30 cellular contexts compared by ENCODE assay signal in genomic region chr11:69216609-69217008, GRCh38.
DNase-seq lines count a peak whose midpoint lies in the region; ATAC-seq and TF ChIP-seq lines count a peak whose summit lies in the region.
"Had no signal": no experiment of that assay in that cellular context is flagged by ENCODE, and none has a peak within 500 bp of the region (broad histone marks: within the 10 kb centered on the region; RNA-seq: fewer than 3 reads in every experiment).

No MANE protein-coding gene starts in this region.

- H3K18ac ChIP-seq in IMR-90 (ENCODE audit: low read depth, low read length) = no peak overlapping the region; the same call in 1 of the 2 replicates

- no peak for TF ChIP-seq RAD21 in IMR-90 (IDR thresholded peaks at IDR 0.05; ENCODE audit: low read length)

- H2BK120ac ChIP-seq in IMR-90 (ENCODE audit: low read depth, low read length) = peak overlapping the region; percentile 73

- H4K20me1 ChIP-seq in IMR-90 (ENCODE audit: insufficient read depth, low read length) = 0 out of 2 replicates have a peak, but pooled peaks cover 5% of the 10 kb centered on the region
- H4K20me1 ChIP-seq: BLaER1 treated with 17β-estradiol and CSF1 and Interleukin-3, amounts not matched to agents 10 nM and 100 nM had no signal

- H3K9me3 Mint-ChIP-seq in nephron progenitor cell = no peaks in the 10 kb centered on the region
- H3K9me3 Mint-ChIP-seq: activated CD8-positive, alpha-beta T cell treated with anti-CD3 and anti-CD28 coated beads for 36 hours; naive thymus-derived CD8-positive, alpha-beta T cell; stimulated activated naive CD8-positive, alpha-beta T cell treated with anti-CD3 and anti-CD28 coated beads, Interleukin-15, Interleukin-2, amounts not matched to agents 100 ng/mL and 50 ng/mL, for 24 hours; T-helper 2 cell treated with Interferon-gamma antibody and Interleukin-4, amounts not matched to agents 5 μg/mL and 100 μg/mL, for 36 hours had no signal

- H3K4me1 Mint-ChIP-seq in nephron progenitor cell = peaks cover 28% of the 10 kb centered on the region

- intact Hi-C loops in IMR-90 (cut with micrococcal nuclease) = loop anchor here (2.0 kb wide), 1 partner anchor 426 kb away; no protein-coding TSS in a partner anchor
- intact Hi-C loops in stomach (cut with DNase I; ENCODE audit: low total_unique reads) = no loop called here

- H3K27me3 ChIP-seq in IMR-90 (ENCODE audit: control insufficient read depth, insufficient read depth, low read length) (peaks cover 6% of the 10 kb centered on the region; the same call in 1 of the 2 replicates), stomach (peaks cover 0 to 25% (median 0%) of the 10 kb centered on the region in 3 donors)
- H3K27me3 ChIP-seq: ovary, thyroid gland had no signal

- H3K36me3 ChIP-seq in IMR-90 (ENCODE audit: control insufficient read depth, insufficient read depth, low read length) = no peaks in the 10 kb centered on the region
- no peaks in the 10 kb centered on the region for H3K36me3 ChIP-seq in stomach
- H3K36me3 ChIP-seq: BLaER1 treated with 17β-estradiol and CSF1 and Interleukin-3, amounts not matched to agents 10 nM and 100 nM; heart left ventricle; lower lobe of right lung; ovary; thyroid gland had no signal

- TF ChIP-seq EP300 in stomach (IDR thresholded peaks at IDR 0.05) = no peak

- WGBS in IMR-90 (ENCODE audit: extremely low coverage in 2 of 2, insufficient read length in 1 of 2), 2 experiments = 47% methylated on average over 3 of the region's 5 CpGs; no CpG with 5 or more reads in 1 of the 2 experiments
- WGBS in stomach, 5 donors = 85 to 92% (median 90%) methylated on average over 2 to 5 of the region's 5 CpGs

- H3K27ac Mint-ChIP-seq in nephron progenitor cell = no peak overlapping the region
- H3K27ac Mint-ChIP-seq: activated CD8-positive, alpha-beta T cell treated with anti-CD3 and anti-CD28 coated beads for 36 hours; naive thymus-derived CD8-positive, alpha-beta T cell; stimulated activated naive CD8-positive, alpha-beta T cell treated with anti-CD3 and anti-CD28 coated beads, Interleukin-15, Interleukin-2, amounts not matched to agents 100 ng/mL and 50 ng/mL, for 24 hours; T-helper 2 cell treated with Interferon-gamma antibody and Interleukin-4, amounts not matched to agents 5 μg/mL and 100 μg/mL, for 36 hours had no signal

- no TSS peak for BruUV-seq in IMR-90 (replicated peaks; lab: Mats Ljungman, UMichigan)

- H3K56ac ChIP-seq in IMR-90 (ENCODE audit: extremely low read depth, insufficient read depth, low read length) = no peak overlapping the region

- no peak overlapping the region for H3K9ac ChIP-seq in IMR-90 (ENCODE audit: low read depth, low read length)

- H3K36me3 Mint-ChIP-seq in nephron progenitor cell (ENCODE audit: low read depth) = no peaks in the 10 kb centered on the region
- H3K36me3 Mint-ChIP-seq: naive thymus-derived CD8-positive, alpha-beta T cell had no signal

- peak overlapping the region; percentile 16; the same call in 2 of the 3 replicates for H2BK15ac ChIP-seq in IMR-90 (ENCODE audit: low read depth, low read length)

- no peak for TF ChIP-seq CTCF in IMR-90 (conservative IDR thresholded peaks at IDR 0.05; ENCODE audit: low read depth, low read length)
- TF ChIP-seq CTCF in RWPE1 (conservative IDR thresholded peaks at IDR 0.05; ENCODE audit: low read depth) = no peak
- TF ChIP-seq CTCF in stomach (IDR thresholded peaks at IDR 0.05) = no peak
- TF ChIP-seq CTCF in nephron progenitor cell (IDR thresholded peaks at IDR 0.05) = no peak

- H2AFZ ChIP-seq in IMR-90 (replicated peaks; ENCODE audit: low read length, poor library complexity) = peak overlapping the region; percentile 29

- in situ Hi-C loops in IMR-90 (cut with MboI; ENCODE audit: low sequenced_read_pairs) = no loop called here

- H3K4me1 ChIP-seq in IMR-90 (ENCODE audit: control insufficient read depth, insufficient read depth, low read length) (peaks cover 15% of the 10 kb centered on the region), stomach (peaks cover 0 to 10% (median 4%) of the 10 kb centered on the region in 4 donors)
- H3K4me1 ChIP-seq: foreskin keratinocyte, lower lobe of right lung, thyroid gland had no signal

- dilution Hi-C loops in IMR-90 (cut with HindIII; ENCODE audit: low sequenced_read_pairs, unreplicated experiment) = no loop called here

- CTCF ChIA-PET in IMR-90 (lab: Yijun Ruan, JAX) = no interaction called here
- CTCF ChIA-PET in RWPE1 (lab: Yijun Ruan, JAX) = no interaction called here

- peak overlapping the region; percentile 67 for H4K91ac ChIP-seq in IMR-90 (ENCODE audit: insufficient read depth, low read depth, low read length)

- peak overlapping the region; percentile 6 to 70; a peak in 3 of 4 replicates for H4K8ac ChIP-seq in IMR-90 (ENCODE audit: low read depth in 2 of 2, low read length in 2 of 2)

- H3K14ac ChIP-seq in IMR-90 (replicated peaks; ENCODE audit: low read depth, low read length) = peak overlapping the region; percentile 33; the same call in 1 of the 2 replicates

- H3K4me2 ChIP-seq in IMR-90 (ENCODE audit: low read depth, low read length) = no peak overlapping the region
- H3K4me2 ChIP-seq: BLaER1 treated with 17β-estradiol and CSF1 and Interleukin-3, amounts not matched to agents 10 nM and 100 nM had no signal

- H2AK9ac ChIP-seq in IMR-90 (replicated peaks; ENCODE audit: low read depth, low read length, poor library complexity) = no peak overlapping the region

- H3K4me3 ChIP-seq in IMR-90 (ENCODE audit: insufficient read depth, low read depth, low read length) = no peak overlapping the region
- no peak overlapping the region for H3K4me3 ChIP-seq in stomach
- H3K4me3 ChIP-seq: BLaER1 treated with 17β-estradiol and CSF1 and Interleukin-3, amounts not matched to agents 10 nM and 100 nM; heart left ventricle; lower lobe of right lung; ovary; smooth muscle cell; thyroid gland had no signal

- POLR2A ChIA-PET in IMR-90 (lab: Charles Lee; ENCODE audit: unreplicated experiment) (no interaction called here), RWPE1 (lab: Yijun Ruan, JAX; ENCODE audit: low non-redundant PET) (no interaction called here)

- H3K23ac ChIP-seq in IMR-90 (ENCODE audit: low read depth, low read length) = no peak overlapping the region

- TF ChIP-seq POLR2A in IMR-90 (IDR thresholded peaks at IDR 0.05; ENCODE audit: low read depth, low read length) (no peak), stomach (IDR thresholded peaks at IDR 0.05) (no peak)

- DNase-seq in IMR-90 (peak; percentile 22), RWPE1 (ENCODE audit: low spot score) (no peak), islet precursor cell (peak; percentile 25), stomach (peak; percentile 8), dermis blood vessel endothelial cell (no peak), inferior parietal cortex (ENCODE audit: extremely low spot score) (no peak), nephron progenitor cell (no peak)
- DNase-seq: activated CD8-positive, alpha-beta T cell treated with anti-CD3 and anti-CD28 coated beads for 36 hours; activated gamma-delta T cell; central memory CD4-positive, alpha-beta T cell; cortex of kidney; Kasumi-1; kidney glomerular epithelial cell; lower lobe of right lung; naive thymus-derived CD8-positive, alpha-beta T cell; NCI-H1436; NCI-H2081; NCI-H526; OCI-M1; ovary; Right ventricle myocardium superior; thyroid gland had no signal

- no peak overlapping the region for H4K5ac ChIP-seq in IMR-90 (ENCODE audit: low read depth, low read length)

- peak; percentile 16; the same call in 1 of the 2 replicates for ATAC-seq in IMR-90 (ENCODE audit: low read depth)
- ATAC-seq: activated CD8-positive, alpha-beta T cell treated with anti-CD3 and anti-CD28 coated beads for 36 hours; esophagus mucosa; HCT116; heart left ventricle; lower lobe of right lung; naive thymus-derived CD8-positive, alpha-beta T cell had no signal

- H3K4ac ChIP-seq in IMR-90 (ENCODE audit: low read depth, low read length) = peak overlapping the region; percentile 57

- peak overlapping the region; percentile 78 for H2BK20ac ChIP-seq in IMR-90 (ENCODE audit: low read depth, low read length)

- H2BK5ac ChIP-seq in IMR-90 (ENCODE audit: low read depth, low read length, poor library complexity, severe bottlenecking) = no peak overlapping the region

- peak overlapping the region; percentile 85 for H2AK5ac ChIP-seq in IMR-90 (ENCODE audit: low read depth, low read length)

- no peak overlapping the region for H3K4me3 Mint-ChIP-seq in nephron progenitor cell
- H3K4me3 Mint-ChIP-seq: activated CD8-positive, alpha-beta T cell treated with anti-CD3 and anti-CD28 coated beads for 36 hours; naive thymus-derived CD8-positive, alpha-beta T cell; stimulated activated naive CD8-positive, alpha-beta T cell treated with anti-CD3 and anti-CD28 coated beads, Interleukin-15, Interleukin-2, amounts not matched to agents 100 ng/mL and 50 ng/mL, for 24 hours; T-helper 2 cell treated with Interferon-gamma antibody and Interleukin-4, amounts not matched to agents 5 μg/mL and 100 μg/mL, for 36 hours had no signal

- peaks cover 28% of the 10 kb centered on the region for H3K27me3 Mint-ChIP-seq in nephron progenitor cell (ENCODE audit: low read depth, poor library complexity)

- H3K9me3 ChIP-seq in IMR-90 (ENCODE audit: control insufficient read depth, insufficient read depth, low read length) (no peaks in the 10 kb centered on the region), stomach (no peaks in the 10 kb centered on the region)
- H3K9me3 ChIP-seq: BLaER1 treated with 17β-estradiol and CSF1 and Interleukin-3, amounts not matched to agents 10 nM and 100 nM; heart left ventricle; lower lobe of right lung; ovary; thyroid gland had no signal

- H3K79me1 ChIP-seq in IMR-90 (ENCODE audit: low read depth in 1 of 2, low read length in 2 of 2) = no peaks in the 10 kb centered on the region

- H3K9me1 ChIP-seq in IMR-90 (ENCODE audit: insufficient read depth, low read length) = peaks cover 10% of the 10 kb centered on the region; the same call in 1 of the 2 replicates

- peak overlapping the region; percentile 2 for H3K27ac ChIP-seq in IMR-90 (ENCODE audit: insufficient read depth, low read length)
- peak overlapping the region; percentile 79 for H3K27ac ChIP-seq in RWPE1
- H3K27ac ChIP-seq in stomach = no peak overlapping the region
- H3K27ac ChIP-seq: BLaER1 treated with 17β-estradiol and CSF1 and Interleukin-3, amounts not matched to agents 10 nM and 100 nM; foreskin keratinocyte; heart left ventricle; lower lobe of right lung; ovary; thyroid gland had no signal

TF ChIP-seq in IMR-90, 13 proteins besides CTCF, POLR2A, EP300 and RAD21 (continues in another document):
- TF ChIP-seq MXI1 (IDR thresholded peaks at IDR 0.05; ENCODE audit: borderline replicate concordance, low read depth, low read length) (no peak), CHD1 (IDR thresholded peaks at IDR 0.05; ENCODE audit: low read depth, low read length) (no peak), FOS (IDR thresholded peaks at IDR 0.05; ENCODE audit: low read depth, low read length) (no peak)

Comparison
In these comparisons a context has a peak if more than half of its experiments do, and no peak if none do; other contexts are left out.
1. DNase-seq: peak in IMR-90 (single experiment), islet precursor cell (single experiment) and stomach (single experiment); none in RWPE1 (single experiment), dermis blood vessel endothelial cell (single experiment), inferior parietal cortex (single experiment) and nephron progenitor cell (single experiment).
2. H3K27ac ChIP-seq: peak in IMR-90 (single experiment) and RWPE1 (single experiment); none in stomach (0 of 5).